8 cellular contexts compared by ENCODE assay signal in the genomic region with DNA sequence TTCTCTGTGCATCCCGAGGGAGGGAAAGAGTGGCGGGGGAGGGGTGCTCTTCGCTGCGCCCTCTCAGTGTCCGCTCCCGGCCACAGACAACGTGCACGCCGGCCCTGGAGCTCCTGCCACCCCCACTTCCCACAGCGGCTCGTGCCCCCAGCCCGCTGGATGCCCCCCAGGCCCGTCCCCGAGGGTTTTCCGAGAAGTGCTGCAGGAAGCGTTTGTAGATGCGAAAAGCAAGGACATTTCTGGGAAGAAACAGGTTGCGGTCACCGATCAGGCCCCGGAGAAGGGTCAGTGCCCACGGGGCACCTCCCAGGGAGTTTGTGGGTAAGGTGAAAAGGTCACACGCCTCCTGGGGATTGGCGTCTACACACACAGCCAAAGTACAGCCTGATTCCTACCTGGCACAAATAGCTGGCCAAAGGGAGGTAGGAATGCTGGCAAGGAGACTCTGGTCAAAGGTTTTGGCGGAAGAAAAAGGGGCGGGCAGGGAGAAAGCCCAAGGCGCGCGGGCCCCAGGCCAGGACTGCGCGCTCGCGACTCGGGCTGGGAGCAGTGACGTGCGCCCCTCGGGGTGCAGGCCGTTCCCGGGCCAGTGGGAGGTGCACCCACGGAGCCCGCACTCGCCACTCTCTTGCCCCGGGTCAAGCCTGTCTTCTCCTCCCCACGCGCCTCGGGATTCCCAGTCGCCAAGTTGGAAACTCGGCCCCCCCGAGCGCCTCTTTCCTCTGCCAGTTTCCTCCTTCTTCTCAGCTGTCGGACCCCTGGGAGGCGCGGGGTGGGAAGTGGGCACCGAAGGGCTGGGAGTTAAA. TPM values are rescaled to one million over a fixed set of nuclear protein-coding genes. Genes with fewer than 3 reads are reported as not detected.
DNase-seq lines count a peak whose midpoint lies in the region; ATAC-seq and TF ChIP-seq lines count a peak whose summit lies in the region.

No MANE protein-coding gene starts in this region.

- peak overlapping the region; percentile 41 for H3K4me3 Mint-ChIP-seq in activated naive CD4-positive, alpha-beta T cell treated with anti-CD3 and anti-CD28 coated beads for 36 hours
- peak overlapping the region; percentile 79 for H3K4me3 Mint-ChIP-seq in WTC11
- peak overlapping the region; percentile 2 to 79 (median 60) for H3K4me3 Mint-ChIP-seq in naive thymus-derived CD8-positive, alpha-beta T cell

- no peak for DNase-seq in activated naive CD4-positive, alpha-beta T cell treated with anti-CD3 and anti-CD28 coated beads for 36 hours
- DNase-seq in activated naive CD4-positive, alpha-beta T cell treated with anti-CD3 and anti-CD28 coated beads, Interleukin-2, amount 50 U/mL, for 72 hours (ENCODE audit: low spot score in 2 of 2): no peak
- peak; percentile 36 for DNase-seq in WTC11 (ENCODE audit: low spot score)
- peak; percentile 73 for DNase-seq in fibroblast of peridontal ligament (ENCODE audit: extremely low read depth)
- DNase-seq in naive thymus-derived CD8-positive, alpha-beta T cell: peak in 1 of 10 donors; percentile 1
- no peak for DNase-seq in KG1 (lab: John Stamatoyannopoulos, UW)
- no peak for DNase-seq in COR-L47 (lab: John Stamatoyannopoulos, UW)

- intact Hi-C loops in activated naive CD4-positive, alpha-beta T cell treated with anti-CD3 and anti-CD28 coated beads for 36 hours (cut with micrococcal nuclease): loop anchor here (10.0 kb wide), 1 partner anchor 169 kb away; no protein-coding TSS in a partner anchor

- H3K36me3 Mint-ChIP-seq in activated naive CD4-positive, alpha-beta T cell treated with anti-CD3 and anti-CD28 coated beads for 36 hours (ENCODE audit: low read depth): no peaks in the 10 kb centered on the region
- H3K36me3 Mint-ChIP-seq in activated naive CD4-positive, alpha-beta T cell treated with anti-CD3 and anti-CD28 coated beads, Interleukin-2, amount 50 U/mL, for 72 hours: peaks cover 0 to 5% of the 10 kb centered on the region in 2 donors
- no peaks in the 10 kb centered on the region for H3K36me3 Mint-ChIP-seq in WTC11
- H3K36me3 Mint-ChIP-seq in naive thymus-derived CD8-positive, alpha-beta T cell: no peaks in the 10 kb centered on the region

- H3K27me3 Mint-ChIP-seq in activated naive CD4-positive, alpha-beta T cell treated with anti-CD3 and anti-CD28 coated beads for 36 hours (ENCODE audit: low read depth): peaks cover 46% of the 10 kb centered on the region
- H3K27me3 Mint-ChIP-seq in WTC11 (ENCODE audit: low read depth): peaks cover 85% of the 10 kb centered on the region
- H3K27me3 Mint-ChIP-seq in naive thymus-derived CD8-positive, alpha-beta T cell: peaks cover 36 to 57% (median 54%) of the 10 kb centered on the region in 5 donors

- CTCF ChIA-PET in activated naive CD4-positive, alpha-beta T cell treated with anti-CD3 and anti-CD28 coated beads for 36 hours (lab: Charles Lee): interaction anchor here (1.3 to 4.4 kb wide), 3 partner anchors 67 to 143 kb away, joined by 3 to 23 read pairs (median 3); no protein-coding TSS in a partner anchor
- CTCF ChIA-PET in WTC11 (lab: Charles Lee): no interaction called here

- H3K27ac Mint-ChIP-seq in activated naive CD4-positive, alpha-beta T cell treated with anti-CD3 and anti-CD28 coated beads for 36 hours: no peak overlapping the region
- no peak overlapping the region for H3K27ac Mint-ChIP-seq in activated naive CD4-positive, alpha-beta T cell treated with anti-CD3 and anti-CD28 coated beads, Interleukin-2, amount 50 U/mL, for 72 hours
- no peak overlapping the region for H3K27ac Mint-ChIP-seq in WTC11
- H3K27ac Mint-ChIP-seq in naive thymus-derived CD8-positive, alpha-beta T cell: no peak overlapping the region

- peaks cover 18% of the 10 kb centered on the region for H3K4me1 Mint-ChIP-seq in activated naive CD4-positive, alpha-beta T cell treated with anti-CD3 and anti-CD28 coated beads for 36 hours (ENCODE audit: low read depth)
- peaks cover 22% of the 10 kb centered on the region for H3K4me1 Mint-ChIP-seq in WTC11
- H3K4me1 Mint-ChIP-seq in naive thymus-derived CD8-positive, alpha-beta T cell: peaks cover 3 to 21% (median 17%) of the 10 kb centered on the region in 4 donors

- POLR2A ChIA-PET in WTC11 (lab: Charles Lee): no interaction called here
- POLR2A ChIA-PET in naive thymus-derived CD8-positive, alpha-beta T cell (lab: Charles Lee): no interaction called here

- H3K9me3 Mint-ChIP-seq in activated naive CD4-positive, alpha-beta T cell treated with anti-CD3 and anti-CD28 coated beads for 36 hours: no peaks in the 10 kb centered on the region
- H3K9me3 Mint-ChIP-seq in activated naive CD4-positive, alpha-beta T cell treated with anti-CD3 and anti-CD28 coated beads, Interleukin-2, amount 50 U/mL, for 72 hours: no peaks in the 10 kb centered on the region
- H3K9me3 Mint-ChIP-seq in WTC11: no peaks in the 10 kb centered on the region
- H3K9me3 Mint-ChIP-seq in naive thymus-derived CD8-positive, alpha-beta T cell: no peaks in the 10 kb centered on the region

- no peak for ATAC-seq in activated naive CD4-positive, alpha-beta T cell treated with anti-CD3 and anti-CD28 coated beads, Interleukin-2, amount 50 U/mL, for 72 hours
- peak; percentile 31 for ATAC-seq in WTC11
- no peak for ATAC-seq in naive thymus-derived CD8-positive, alpha-beta T cell
- ATAC-seq in HG03095 (IDR thresholded peaks at IDR 0.05; ENCODE audit: unreplicated experiment): no peak

- TF ChIP-seq CTCF in WTC11 (IDR thresholded peaks at IDR 0.05): no peak

TF ChIP-seq in WTC11, 78 proteins besides CTCF, POLR2A, EP300 and RAD21:
- TF ChIP-seq ZNF121 (CRISPR knock-in tag; IDR thresholded peaks at IDR 0.05): no peak
- TF ChIP-seq FOXP4 (CRISPR knock-in tag; IDR thresholded peaks at IDR 0.05): 0 out of 2 replicates have a peak, but pooled peaks have one; percentile 9

RNA-seq across cellular contexts. Expression of gene NRP1, which starts 1.5 kb away (rescaled TPM):
- total RNA-seq in activated naive CD4-positive, alpha-beta T cell treated with anti-CD3 and anti-CD28 coated beads for 36 hours: under 1 TPM in 1 of 2 experiments, not detected in 1; 0.10 TPM
- total RNA-seq in activated naive CD4-positive, alpha-beta T cell treated with anti-CD3 and anti-CD28 coated beads, Interleukin-2, amount 50 U/mL, for 72 hours: under 1 TPM; 0.21 to 0.30 TPM
- 1.1 to 3.0 TPM (median 1.2 TPM) in 3 replicates for total RNA-seq in WTC11 (2021)
- total RNA-seq in naive thymus-derived CD8-positive, alpha-beta T cell: under 1 TPM; 0.60 to 0.88 TPM
- not detected for polyA plus RNA-seq in naive thymus-derived CD8-positive, alpha-beta T cell

Comparison
In these comparisons a context has a peak if more than half of its experiments do, and no peak if none do; other contexts are left out.
1. DNase-seq: peak in WTC11 (single experiment) and fibroblast of peridontal ligament (single experiment); none in activated naive CD4-positive, alpha-beta T cell treated with anti-CD3 and anti-CD28 coated beads for 36 hours (single experiment), activated naive CD4-positive, alpha-beta T cell treated with anti-CD3 and anti-CD28 coated beads, Interleukin-2, amount 50 U/mL, for 72 hours (0 of 2), KG1 (single experiment) and COR-L47 (single experiment).
2. Peak in every context shown above with its lines, with median percentiles within 50 percentile points of each other: H3K4me3 Mint-ChIP-seq.